ENCODE assay signal across 15 cellular contexts in genomic region chr14:95011449-95012020, GRCh38.
"Had no signal": no experiment of that assay in that cellular context is flagged by ENCODE, and none has a peak within 500 bp of the region (broad histone marks: within the 10 kb centered on the region; RNA-seq: fewer than 3 reads in every experiment).

No MANE protein-coding gene starts in this region.

- H3K27me3 ChIP-seq: breast epithelium, right atrium auricular region had no signal

- H3K36me3 ChIP-seq: breast epithelium, left lung, right atrium auricular region had no signal

- H3K27ac ChIP-seq: breast epithelium, epithelial cell of prostate, left lung had no signal

- H3K4me3 ChIP-seq: breast epithelium, left lung, smooth muscle cell had no signal

- H3K4me1 ChIP-seq: breast epithelium, left lung had no signal

- H3K9me3 ChIP-seq: breast epithelium, left lung, right atrium auricular region had no signal

- H3K4me2 ChIP-seq: smooth muscle cell had no signal

- DNase-seq: activated CD4-positive, CD25-positive, alpha-beta regulatory T cell treated with anti-CD3 and anti-CD28 coated beads, Interleukin-2, amount 50 U/mL, for 72 hours; activated naive CD8-positive, alpha-beta T cell treated with anti-CD3 and anti-CD28 coated beads for 36 hours; islet precursor cell; left lung; natural killer cell; posterior cingulate gyrus; stimulated activated CD4-positive, alpha-beta T cell treated with anti-CD3 and anti-CD28 coated beads, Interleukin-4, amount 100 ng/mL, for 4 hours; stimulated activated CD8-positive, alpha-beta memory T cell treated with anti-CD3 and anti-CD28 coated beads, Interleukin-4, amount 100 ng/mL, for 48 hours; stimulated activated naive CD4-positive, alpha-beta T cell treated with Interleukin-2 at 50 U/mL for 16 hours; T1000; trophoblast cell had no signal

- ATAC-seq: left lung, natural killer cell had no signal
